ENCODE assay signal across 8 cellular contexts in the genomic region with DNA sequence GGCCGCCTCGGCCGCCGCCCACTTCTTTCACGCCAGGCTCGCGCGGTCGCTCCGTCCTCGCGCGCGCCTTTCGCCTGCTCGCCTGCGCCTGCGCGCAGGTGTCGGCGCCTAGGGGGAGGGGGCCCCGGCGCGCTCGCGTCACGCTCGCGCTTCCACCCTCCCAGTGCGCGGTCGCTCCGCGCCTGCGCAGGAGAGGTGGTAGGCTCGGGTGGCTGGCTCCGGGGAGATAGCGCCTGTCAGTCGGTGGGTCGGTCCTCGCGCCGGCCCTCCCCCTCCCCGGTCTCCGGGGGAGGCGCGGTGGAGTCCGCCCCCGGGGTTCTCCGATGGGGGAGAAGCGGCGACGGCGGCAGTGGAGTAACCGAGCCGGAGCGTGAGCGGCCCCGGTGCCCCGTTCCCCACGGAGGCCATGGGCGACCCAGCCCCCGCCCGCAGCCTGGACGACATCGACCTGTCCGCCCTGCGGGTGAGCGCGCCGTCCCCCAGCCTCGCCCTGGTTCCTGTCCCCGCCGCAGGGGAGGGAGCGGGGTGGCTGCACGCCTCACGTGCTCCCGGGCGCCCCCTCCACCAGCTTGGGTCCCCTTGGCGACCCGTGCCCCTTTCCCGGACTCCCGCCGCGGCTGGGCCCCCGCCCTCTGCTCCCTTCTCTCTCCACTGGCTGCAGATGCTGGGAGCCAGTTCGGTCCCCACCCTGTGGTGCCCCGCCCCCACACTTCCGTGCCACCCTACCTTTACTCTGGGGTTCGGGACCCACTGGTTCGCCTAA. TPM values are rescaled to one million over a fixed set of nuclear protein-coding genes. Genes with fewer than 3 reads are reported as not detected.
DNase-seq lines count a peak whose midpoint lies in the region; ATAC-seq and TF ChIP-seq lines count a peak whose summit lies in the region.

Gene MINK1, plus strand, starts transcription at position 163 of the 763 bp plus-strand sequence. Its CDS starts 244 bp downstream, at position 407.

- no peaks in the 10 kb centered on the region for H3K27me3 ChIP-seq in neural cell (ENCODE audit: insufficient read depth, low read depth, low read length)

- TF ChIP-seq POLR2A in Raji (IDR thresholded peaks at IDR 0.05; ENCODE audit: insufficient read depth, low read depth, low read length), result peak; percentile 82

- H3K4me2 ChIP-seq in neural cell (ENCODE audit: low read length), result peak within 1 kb of the TSS; percentile 97

- no peak for TF ChIP-seq RAD21 in neural cell (conservative IDR thresholded peaks at IDR 0.05)

- peak within 1 kb of the TSS; percentile 91 to 97 for H3K27ac Mint-ChIP-seq in stimulated activated naive CD8-positive, alpha-beta T cell treated with anti-CD3 and anti-CD28 coated beads, Interleukin-15, amount 100 ng/mL, for 72 hours

- H3K4me3 ChIP-seq in fibroblast of the aortic adventitia (ENCODE audit: low read depth, low read length), result peak within 1 kb of the TSS; percentile 90
- H3K4me3 ChIP-seq in neural cell (ENCODE audit: low read length), result peak within 1 kb of the TSS; percentile 100

- no peaks in the 10 kb centered on the region for H3K9me3 ChIP-seq in neural cell (ENCODE audit: low read length)

- H3K79me2 ChIP-seq in neural cell (replicated peaks; ENCODE audit: insufficient read depth, low read length), result peaks cover 48% of the 10 kb centered on the region

- H3K9me2 ChIP-seq in neural cell (ENCODE audit: insufficient read depth, low read length), result no peaks in the 10 kb centered on the region

- ATAC-seq in GM21825 (IDR thresholded peaks at IDR 0.05; ENCODE audit: unreplicated experiment), result peak; percentile 89
- ATAC-seq in stimulated activated naive CD8-positive, alpha-beta T cell treated with anti-CD3 and anti-CD28 coated beads, Interleukin-15, amount 100 ng/mL, for 72 hours, result peak; percentile 92

- DNase-seq in Daoy (ENCODE audit: low read depth), result peak; percentile 97
- peak; percentile 50 to 52 for DNase-seq in Kasumi-1 (lab: John Stamatoyannopoulos, UW)
- peak; percentile 96 for DNase-seq in activated effector memory CD4-positive, alpha-beta T cell treated with anti-CD3 and anti-CD28 coated beads, Interleukin-2, amount 50 U/mL, for 16 hours
- peak; percentile 91 for DNase-seq in fibroblast of the aortic adventitia (ENCODE audit: low read depth)
- peak; percentile 89 to 91 for DNase-seq in stimulated activated naive CD8-positive, alpha-beta T cell treated with anti-CD3 and anti-CD28 coated beads, Interleukin-15, amount 100 ng/mL, for 72 hours

- H3K9ac ChIP-seq in neural cell (ENCODE audit: low read length), result peak within 1 kb of the TSS; percentile 95

- H2AFZ ChIP-seq in neural cell (ENCODE audit: low read depth, low read length), result peak within 1 kb of the TSS; percentile 70

- no peak for TF ChIP-seq EP300 in neural cell (conservative IDR thresholded peaks at IDR 0.05; ENCODE audit: poor library complexity, severe bottlenecking)

- H3K27ac ChIP-seq in neural cell (ENCODE audit: low read length), result peak within 1 kb of the TSS; percentile 91

- no peaks in the 10 kb centered on the region for H3K27me3 Mint-ChIP-seq in stimulated activated naive CD8-positive, alpha-beta T cell treated with anti-CD3 and anti-CD28 coated beads, Interleukin-15, amount 100 ng/mL, for 72 hours

- no peaks in the 10 kb centered on the region for H3K36me3 ChIP-seq in neural cell (ENCODE audit: insufficient read depth, low read length)

- H3K4me3 Mint-ChIP-seq in stimulated activated naive CD8-positive, alpha-beta T cell treated with anti-CD3 and anti-CD28 coated beads, Interleukin-15, amount 100 ng/mL, for 72 hours, result peak within 1 kb of the TSS; percentile 91 to 96

- TF ChIP-seq CTCF in fibroblast of the aortic adventitia (IDR thresholded peaks at IDR 0.05; ENCODE audit: insufficient read depth, low read length) (no peak), neural cell (IDR thresholded peaks at IDR 0.05; ENCODE audit: poor library complexity, severe bottlenecking) (no peak)

- H3F3A ChIP-seq in neural cell (ENCODE audit: insufficient read depth, low read length, poor library complexity, severe bottlenecking), result no peaks in the 10 kb centered on the region

- H3K4me1 Mint-ChIP-seq in stimulated activated naive CD8-positive, alpha-beta T cell treated with anti-CD3 and anti-CD28 coated beads, Interleukin-15, amount 100 ng/mL, for 72 hours, result peaks cover 36% of the 10 kb centered on the region

- H4K20me1 ChIP-seq in neural cell (ENCODE audit: insufficient read depth), result no peaks in the 10 kb centered on the region

- H3K9me3 Mint-ChIP-seq in stimulated activated naive CD8-positive, alpha-beta T cell treated with anti-CD3 and anti-CD28 coated beads, Interleukin-15, amount 100 ng/mL, for 72 hours, result no peaks in the 10 kb centered on the region

TF ChIP-seq in neural cell, 6 proteins besides CTCF, POLR2A, EP300 and RAD21:
- TF ChIP-seq POLR2AphosphoS5 (IDR thresholded peaks at IDR 0.05) (peak; percentile 94), MXI1 (conservative IDR thresholded peaks at IDR 0.05; ENCODE audit: poor library complexity, severe bottlenecking) (peak; percentile 58), EZH2 (IDR thresholded peaks at IDR 0.05; ENCODE audit: borderline replicate concordance, insufficient read depth, low read length, poor library complexity, severe bottlenecking) (no peak), SMC3 (conservative IDR thresholded peaks at IDR 0.05; ENCODE audit: poor library complexity) (peak; percentile 33), REST (IDR thresholded peaks at IDR 0.05; ENCODE audit: borderline replicate concordance) (peak; percentile 10), TAF1 (IDR thresholded peaks at IDR 0.05; ENCODE audit: low read depth) (peak; percentile 78)

RNA-seq across cellular contexts. Expression of gene MINK1, which starts in this region (rescaled TPM):
- 10.8 and 13.8 TPM in 2 replicates for total RNA-seq in Daoy (2014; rRNA removed; shearing (Covaris generic))
- total RNA-seq in fibroblast of the aortic adventitia (ENCODE audit: low replicate concordance), result 38.4 and 48.5 TPM in 2 replicates
- polyA plus RNA-seq in neural cell, result 38.1 and 51.4 TPM in 2 replicates
- 50.2 and 54.6 TPM in 2 replicates for polyA minus RNA-seq in neural cell

Comparison
In these comparisons a context has a peak if more than half of its experiments do, and no peak if none do; other contexts are left out.
1. Peak in every context shown above with its lines: DNase-seq, ATAC-seq, H3K4me3 ChIP-seq and H3K27ac ChIP-seq.